1 cellular context compared by ENCODE assay signal in genomic region chr11:46672381-46672839, GRCh38.
TF ChIP-seq lines count a peak whose summit lies in the region.

No MANE protein-coding gene starts in this region.

TF ChIP-seq in K562, 482 proteins besides CTCF, POLR2A, EP300 and RAD21:
- TF ChIP-seq E2F5 (CRISPR knock-in tag; IDR thresholded peaks at IDR 0.05) (no peak), PHB2 (IDR thresholded peaks at IDR 0.05; ENCODE audit: low read depth) (no peak), RERE (CRISPR knock-in tag; IDR thresholded peaks at IDR 0.05; ENCODE audit: borderline replicate concordance) (no peak), FOXM1 (IDR thresholded peaks at IDR 0.05; ENCODE audit: low read depth) (no peak), FOXM1 (CRISPR knock-in tag; IDR thresholded peaks at IDR 0.05; ENCODE audit: low read depth) (no peak), ZC3H8 (IDR thresholded peaks at IDR 0.05) (no peak), CREBBP (IDR thresholded peaks at IDR 0.05; ENCODE audit: low read depth, low read length) (no peak), NBN (IDR thresholded peaks at IDR 0.05; ENCODE audit: low read depth) (no peak), ZNF217 (CRISPR knock-in tag; IDR thresholded peaks at IDR 0.05) (no peak), ZNF224 (CRISPR knock-in tag; IDR thresholded peaks at IDR 0.05) (no peak), AFF4 (CRISPR knock-in tag; IDR thresholded peaks at IDR 0.05) (no peak), BACH1 (tag; IDR thresholded peaks at IDR 0.05) (no peak), ZBTB9 (CRISPR knock-in tag; IDR thresholded peaks at IDR 0.05) (no peak), RBBP5 (IDR thresholded peaks at IDR 0.05; ENCODE audit: borderline replicate concordance, insufficient read depth, low read length, poor library complexity, severe bottlenecking) (no peak), HDAC3 (IDR thresholded peaks at IDR 0.05; ENCODE audit: borderline replicate concordance, partially characterized antibody) (no peak), TRIM28 (IDR thresholded peaks at IDR 0.05) (no peak), THAP12 (CRISPR knock-in tag; IDR thresholded peaks at IDR 0.05) (no peak), ZNF79 (CRISPR knock-in tag; IDR thresholded peaks at IDR 0.05; ENCODE audit: low read depth) (no peak), PCBP1 (IDR thresholded peaks at IDR 0.05; ENCODE audit: low read depth, low read length, poor library complexity, severe bottlenecking) (no peak)
TF ChIP-seq in K562: peak in this region for 0.
